In the genomic region with DNA sequence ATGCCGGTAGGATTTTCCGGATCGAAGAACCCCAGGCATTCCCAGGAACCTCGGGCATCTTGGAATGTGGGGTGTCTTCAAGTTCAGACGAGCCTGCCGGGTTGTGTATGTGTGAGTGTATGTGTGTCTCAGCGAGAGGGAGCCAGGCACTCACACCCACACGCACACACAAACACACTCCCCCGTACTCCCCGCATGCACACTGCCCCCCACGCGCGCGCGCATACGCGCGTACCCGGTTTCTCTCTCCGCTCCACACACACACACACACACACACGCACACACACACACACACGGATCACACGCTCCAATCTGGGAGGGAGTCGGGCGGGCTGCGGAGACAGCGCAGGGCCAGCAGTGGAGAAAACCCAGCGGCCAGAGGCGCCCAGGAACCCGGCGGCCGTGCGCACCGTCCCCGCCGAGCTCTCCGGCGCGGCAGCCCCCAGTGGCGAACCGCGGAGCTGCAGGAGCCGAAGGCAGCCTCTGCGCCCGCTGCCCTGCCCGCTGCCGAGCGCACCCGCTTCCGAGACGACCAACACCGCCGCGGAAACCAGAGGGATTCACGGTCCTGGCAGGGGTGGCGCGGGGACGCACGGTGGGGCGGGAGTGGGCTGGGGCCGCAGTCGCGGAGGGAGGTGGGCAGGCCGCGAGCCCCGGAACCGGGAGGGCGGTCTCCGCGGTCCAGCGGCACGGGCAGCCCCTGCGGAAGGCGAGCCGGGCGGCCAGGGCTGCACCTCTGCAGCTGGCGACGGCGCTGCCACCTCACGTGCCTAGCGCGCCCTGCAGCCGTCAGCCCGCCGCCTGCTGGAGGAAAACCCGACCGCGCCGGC, we compare ENCODE assay signal across 8 cellular contexts. TPM values are rescaled to one million over a fixed set of nuclear protein-coding genes. Genes with fewer than 3 reads are reported as not detected.
DNase-seq lines count a peak whose midpoint lies in the region; ATAC-seq and TF ChIP-seq lines count a peak whose summit lies in the region.

Gene LRFN2, minus strand, starts transcription at position 125 of the 830 bp plus-strand sequence.

- POLR2A ChIA-PET in HEK293T (lab: Yijun Ruan, JAX) = interaction anchor here (0.9 kb wide), 1 partner anchor 11 kb away, joined by 3 read pairs; no protein-coding TSS in a partner anchor

- H3K9me2 ChIP-seq in DOHH2 (replicated peaks; ENCODE audit: control insufficient read depth, low read length) = no peaks in the 10 kb centered on the region

- peak within 1 kb of the TSS; percentile 16; the same call in 1 of the 2 replicates for H3K4me2 ChIP-seq in DOHH2 (ENCODE audit: low read length)

- H3F3A ChIP-seq in DOHH2 (ENCODE audit: control insufficient read depth, insufficient read depth) = no peaks in the 10 kb centered on the region

- no peaks in the 10 kb centered on the region for H3K9me3 ChIP-seq in DOHH2 (ENCODE audit: control insufficient read depth, insufficient read depth, low read length)
- H3K9me3 ChIP-seq in colonic mucosa = no peaks in the 10 kb centered on the region

- ATAC-seq in left lobe of liver (peak; percentile 97), HG02840 (IDR thresholded peaks at IDR 0.05; ENCODE audit: low FRiP score, unreplicated experiment) (no peak)

- H3K36me3 ChIP-seq in DOHH2 (ENCODE audit: control insufficient read depth, low read length) (no peaks in the 10 kb centered on the region), colonic mucosa (no peaks in the 10 kb centered on the region)

- no peaks in the 10 kb centered on the region for H3K79me2 ChIP-seq in DOHH2 (ENCODE audit: control insufficient read depth, low read length)

- H3K9ac ChIP-seq in colonic mucosa (ENCODE audit: low read depth in 2 of 2, low read length in 2 of 2) = peak within 1 kb of the TSS in 1 of 2 donors; percentile 47

- DNase-seq in HEK293T (ENCODE audit: extremely low spot score) (peak; percentile 80), NCI-H1694 treated with DMSO at 0.1 percent for 48 hours (lab: John Stamatoyannopoulos, UW) (peak; percentile 57), colonic mucosa (peak; percentile 75), left lobe of liver (ENCODE audit: low spot score) (peak; percentile 82)
- peak; percentile 55 to 65 for DNase-seq in activated CD4-positive, alpha-beta T cell treated with anti-CD3 and anti-CD28 coated beads for 4 hours
- DNase-seq in stimulated activated CD4-positive, alpha-beta T cell treated with anti-CD3 and anti-CD28 coated beads, Interleukin-2, amount 100 ng/mL, for 24 hours = peak; percentile 75 to 81

- H3K27ac ChIP-seq in DOHH2 (ENCODE audit: low read depth, low read length) = no peak within 1 kb of the TSS
- no peak within 1 kb of the TSS for H3K27ac ChIP-seq in colonic mucosa

- TF ChIP-seq CTCF in DOHH2 (IDR thresholded peaks at IDR 0.05; ENCODE audit: low read depth, low read length, poor library complexity, severe bottlenecking) = peak; percentile 38
- peak; percentile 53 for TF ChIP-seq CTCF in colonic mucosa (IDR thresholded peaks at IDR 0.05)

- H3K4me3 ChIP-seq in DOHH2 (ENCODE audit: low read length) = no peak within 1 kb of the TSS
- H3K4me3 ChIP-seq in colonic mucosa = peak within 1 kb of the TSS; percentile 36

- H3K27me3 ChIP-seq in DOHH2 (ENCODE audit: control insufficient read depth, low read length) (peaks cover 9% of the 10 kb centered on the region; the same call in 1 of the 2 replicates), colonic mucosa (peaks cover 6% of the 10 kb centered on the region)

- no peaks in the 10 kb centered on the region for H4K20me1 ChIP-seq in DOHH2 (ENCODE audit: control insufficient read depth, insufficient read depth, low read depth, low read length)

- no peaks in the 10 kb centered on the region for H3K4me1 ChIP-seq in DOHH2 (ENCODE audit: control insufficient read depth, low read length)
- no peaks in the 10 kb centered on the region for H3K4me1 ChIP-seq in colonic mucosa

- CTCF ChIA-PET in HEK293T (lab: Yijun Ruan, JAX) = interaction anchor here (0.6 to 1.2 kb wide), 2 partner anchors 17 to 242 kb away, joined by 3 read pairs; no protein-coding TSS in a partner anchor

- intact Hi-C loops in colonic mucosa (cut with DNase I) = loop anchor here (5.0 kb wide), 1 partner anchor 260 kb away; no protein-coding TSS in a partner anchor

TF ChIP-seq in HEK293T, 16 proteins besides CTCF, POLR2A, EP300 and RAD21:
- TF ChIP-seq LEF1 (IDR thresholded peaks at IDR 0.05; ENCODE audit: borderline replicate concordance) (peak; percentile 67; the same call in 1 of the 2 replicates), CTBP1 (IDR thresholded peaks at IDR 0.05; ENCODE audit: borderline replicate concordance) (no peak), BHLHE40 (IDR thresholded peaks at IDR 0.05; ENCODE audit: borderline replicate concordance) (no peak), ELF4 (IDR thresholded peaks at IDR 0.05) (no peak), L3MBTL2 (conservative IDR thresholded peaks at IDR 0.05) (peak; percentile 27), SUZ12 (IDR thresholded peaks at IDR 0.05) (no peak), PKNOX1 (IDR thresholded peaks at IDR 0.05) (no peak), SP1 (IDR thresholded peaks at IDR 0.05) (no peak), HDGF (IDR thresholded peaks at IDR 0.05; ENCODE audit: borderline replicate concordance) (no peak), TARDBP (IDR thresholded peaks at IDR 0.05) (no peak), ZNF384 (IDR thresholded peaks at IDR 0.05) (no peak), FOXK2 (IDR thresholded peaks at IDR 0.05) (no peak), FOXA1 (IDR thresholded peaks at IDR 0.05) (no peak)

RNA-seq across cellular contexts. Expression of gene LRFN2, which starts in this region (rescaled TPM):
- total RNA-seq in colonic mucosa = under 1 TPM; 0.21 to 0.22 TPM
- 0.05 TPM for total RNA-seq in left lobe of liver

Comparison
In these comparisons a context has a peak if more than half of its experiments do, and no peak if none do; other contexts are left out.
1. Peak in DNase-seq and H3K4me3 ChIP-seq in colonic mucosa; RNA of the gene not detected or under 1 TPM.
2. Peak in DNase-seq and ATAC-seq in left lobe of liver; RNA of the gene not detected or under 1 TPM.